In the genomic region with DNA sequence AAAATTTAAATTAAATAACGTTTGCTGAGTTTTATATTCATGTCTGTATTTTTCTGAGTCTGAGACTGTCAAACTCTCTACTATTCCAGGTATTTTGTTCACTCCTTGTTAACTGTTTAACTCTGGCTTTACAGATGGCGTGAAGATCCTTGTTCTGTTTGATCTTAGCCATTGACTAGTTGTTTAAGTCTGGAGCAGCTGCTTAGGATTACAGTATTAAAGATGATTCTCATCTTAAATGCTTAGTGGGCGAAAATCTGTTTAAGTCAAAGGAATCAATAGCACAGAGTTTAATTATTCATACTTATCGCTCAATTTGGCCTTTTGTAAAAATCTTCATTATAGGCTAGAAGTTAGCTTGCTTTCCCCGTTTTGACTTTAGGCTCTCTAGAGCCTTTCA, we compare ENCODE assay signal across 11 cellular contexts. TPM values are rescaled to one million over a fixed set of nuclear protein-coding genes. Genes with fewer than 3 reads are reported as not detected.
DNase-seq lines count a peak whose midpoint lies in the region; ATAC-seq and TF ChIP-seq lines count a peak whose summit lies in the region.
"Had no signal": no experiment of that assay in that cellular context is flagged by ENCODE, and none has a peak within 500 bp of the region (broad histone marks: within the 10 kb centered on the region; RNA-seq: fewer than 3 reads in every experiment).

No MANE protein-coding gene starts in this region.

- intact Hi-C loops in mammary epithelial cell (cut with micrococcal nuclease): no loop called here
- intact Hi-C loops in lower lobe of right lung (cut with DNase I): no loop called here

- no peak overlapping the region for H3K9ac ChIP-seq in mammary epithelial cell (ENCODE audit: insufficient read depth, low read length)

- 73% methylated on average over 5 of the region's 5 CpGs for WGBS in mammary epithelial cell (ENCODE audit: low coverage, missing lambda C conversion rate)
- 71% methylated on average over 5 of the region's 5 CpGs for WGBS in suprapubic skin

- in situ Hi-C loops in mammary epithelial cell (cut with MboI; ENCODE audit: low sequenced_read_pairs in 2 of 2): no loop called here

- TF ChIP-seq CTCF in mammary epithelial cell (conservative IDR thresholded peaks at IDR 0.05 in 1 of 2, IDR thresholded peaks at IDR 0.05 in 1 of 2; ENCODE audit: extremely low read depth in 1 of 2, insufficient read depth in 1 of 2, low read depth in 1 of 2, low read length in 2 of 2) (no peak), lower lobe of right lung (IDR thresholded peaks at IDR 0.05) (no peak), suprapubic skin (IDR thresholded peaks at IDR 0.05) (no peak)

- no TSS peak for BruUV-seq in mammary epithelial cell (replicated peaks; lab: Mats Ljungman, UMichigan)

- H3K4me3 ChIP-seq in MG63 (peak overlapping the region; percentile 65), mammary epithelial cell (replicated peaks in 1 of 3; ENCODE audit: insufficient read depth in 1 of 3, low read depth in 2 of 3, low read length in 3 of 3) (no peak overlapping the region), lower lobe of right lung (peak overlapping the region; percentile 88), suprapubic skin (peak overlapping the region; percentile 88)

- DNase-seq in MG63 (no peak), mammary epithelial cell (no peak), lower lobe of right lung (no peak), suprapubic skin (ENCODE audit: low spot score in 2 of 2) (no peak), NCI-H2029 (lab: John Stamatoyannopoulos, UW) (no peak), KG1 (lab: John Stamatoyannopoulos, UW) (no peak)
- DNase-seq: activated T-cell treated with anti-CD3 and anti-CD28 coated beads, Interleukin-2, amount 50 U/mL, for 48 hours; Peyer's patch; stimulated activated naive CD8-positive, alpha-beta T cell treated with anti-CD3 and anti-CD28 coated beads, Interleukin-15, amount 100 ng/mL, for 72 hours had no signal

- H4K20me1 ChIP-seq in mammary epithelial cell (ENCODE audit: insufficient read depth, low read length): no peaks in the 10 kb centered on the region

- peak overlapping the region; percentile 87 for H3K4me2 ChIP-seq in mammary epithelial cell (ENCODE audit: insufficient read depth, low read depth, low read length)

- CTCF ChIA-PET in mammary epithelial cell (lab: Charles Lee; ENCODE audit: low non-redundant PET): no interaction called here

- ATAC-seq in lower lobe of right lung: no peak
- ATAC-seq in SK-N-SH treated with all-trans-retinoic acid at 6 μM for 48 hours: no peak
- no peak for ATAC-seq in GM18519 (IDR thresholded peaks at IDR 0.05; ENCODE audit: low FRiP score, unreplicated experiment)
- ATAC-seq: stimulated activated naive CD8-positive, alpha-beta T cell treated with anti-CD3 and anti-CD28 coated beads, Interleukin-15, amount 100 ng/mL, for 72 hours had no signal

- H2AFZ ChIP-seq in mammary epithelial cell (ENCODE audit: low read depth, low read length): no peak overlapping the region

- H3K27ac ChIP-seq in mammary epithelial cell (ENCODE audit: insufficient read depth, low read depth, low read length): no peak overlapping the region
- H3K27ac ChIP-seq in lower lobe of right lung: no peak overlapping the region
- H3K27ac ChIP-seq in suprapubic skin: no peak overlapping the region

- peaks cover 20% of the 10 kb centered on the region for H3K4me1 ChIP-seq in mammary epithelial cell (ENCODE audit: insufficient read depth, low read length)
- H3K4me1 ChIP-seq in lower lobe of right lung: peaks cover 35% of the 10 kb centered on the region
- H3K4me1 ChIP-seq in suprapubic skin: peaks cover 36% of the 10 kb centered on the region
- H3K4me1 ChIP-seq: Peyer's patch had no signal

- peaks cover 21% of the 10 kb centered on the region for H3K36me3 ChIP-seq in MG63
- H3K36me3 ChIP-seq in mammary epithelial cell (ENCODE audit: insufficient read depth, low read length): no peaks in the 10 kb centered on the region
- H3K36me3 ChIP-seq in lower lobe of right lung: no peaks in the 10 kb centered on the region
- no peaks in the 10 kb centered on the region for H3K36me3 ChIP-seq in suprapubic skin
- H3K36me3 ChIP-seq: Peyer's patch had no signal

- TF ChIP-seq EP300 in suprapubic skin (IDR thresholded peaks at IDR 0.05): no peak

- H3K9me3 ChIP-seq in MG63 (peaks cover 23% of the 10 kb centered on the region), mammary epithelial cell (replicated peaks; ENCODE audit: insufficient read depth, low read length) (peaks cover 3% of the 10 kb centered on the region), lower lobe of right lung (peaks cover 8% of the 10 kb centered on the region), suprapubic skin (no peaks in the 10 kb centered on the region)
- H3K9me3 ChIP-seq: Peyer's patch had no signal

- H3K27me3 ChIP-seq in MG63 (no peaks in the 10 kb centered on the region), mammary epithelial cell (ENCODE audit: insufficient read depth, low read length) (no peaks in the 10 kb centered on the region), lower lobe of right lung (ENCODE audit: low read depth) (no peaks in the 10 kb centered on the region), suprapubic skin (no peaks in the 10 kb centered on the region)
- H3K27me3 ChIP-seq: Peyer's patch had no signal

- dilution Hi-C loops in mammary epithelial cell (cut with HindIII; ENCODE audit: low sequenced_read_pairs): no loop called here

- peaks cover 64% of the 10 kb centered on the region for H3K79me2 ChIP-seq in mammary epithelial cell (ENCODE audit: insufficient read depth, low read length)

- TF ChIP-seq POLR2A in suprapubic skin (IDR thresholded peaks at IDR 0.05): no peak

TF ChIP-seq in SK-N-SH treated with all-trans-retinoic acid at 6 μM for 48 hours, 23 proteins besides CTCF, POLR2A, EP300 and RAD21 (continues in another document):
- TF ChIP-seq, protein P1, sequence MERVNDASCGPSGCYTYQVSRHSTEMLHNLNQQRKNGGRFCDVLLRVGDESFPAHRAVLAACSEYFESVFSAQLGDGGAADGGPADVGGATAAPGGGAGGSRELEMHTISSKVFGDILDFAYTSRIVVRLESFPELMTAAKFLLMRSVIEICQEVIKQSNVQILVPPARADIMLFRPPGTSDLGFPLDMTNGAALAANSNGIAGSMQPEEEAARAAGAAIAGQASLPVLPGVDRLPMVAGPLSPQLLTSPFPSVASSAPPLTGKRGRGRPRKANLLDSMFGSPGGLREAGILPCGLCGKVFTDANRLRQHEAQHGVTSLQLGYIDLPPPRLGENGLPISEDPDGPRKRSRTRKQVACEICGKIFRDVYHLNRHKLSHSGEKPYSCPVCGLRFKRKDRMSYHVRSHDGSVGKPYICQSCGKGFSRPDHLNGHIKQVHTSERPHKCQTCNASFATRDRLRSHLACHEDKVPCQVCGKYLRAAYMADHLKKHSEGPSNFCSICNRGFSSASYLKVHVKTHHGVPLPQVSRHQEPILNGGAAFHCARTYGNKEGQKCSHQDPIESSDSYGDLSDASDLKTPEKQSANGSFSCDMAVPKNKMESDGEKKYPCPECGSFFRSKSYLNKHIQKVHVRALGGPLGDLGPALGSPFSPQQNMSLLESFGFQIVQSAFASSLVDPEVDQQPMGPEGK (CRISPR knock-in tag; IDR thresholded peaks at IDR 0.05; ENCODE audit: borderline replicate concordance): no peak
- no peak for TF ChIP-seq RARB (CRISPR knock-in tag; IDR thresholded peaks at IDR 0.05)
- no peak for TF ChIP-seq ZC3H10 (CRISPR knock-in tag; IDR thresholded peaks at IDR 0.05)
- TF ChIP-seq ZNF565 (CRISPR knock-in tag; conservative IDR thresholded peaks at IDR 0.05; ENCODE audit: low read depth): no peak
- TF ChIP-seq ZNF8 (CRISPR knock-in tag; IDR thresholded peaks at IDR 0.05): no peak
- TF ChIP-seq, protein P2, sequence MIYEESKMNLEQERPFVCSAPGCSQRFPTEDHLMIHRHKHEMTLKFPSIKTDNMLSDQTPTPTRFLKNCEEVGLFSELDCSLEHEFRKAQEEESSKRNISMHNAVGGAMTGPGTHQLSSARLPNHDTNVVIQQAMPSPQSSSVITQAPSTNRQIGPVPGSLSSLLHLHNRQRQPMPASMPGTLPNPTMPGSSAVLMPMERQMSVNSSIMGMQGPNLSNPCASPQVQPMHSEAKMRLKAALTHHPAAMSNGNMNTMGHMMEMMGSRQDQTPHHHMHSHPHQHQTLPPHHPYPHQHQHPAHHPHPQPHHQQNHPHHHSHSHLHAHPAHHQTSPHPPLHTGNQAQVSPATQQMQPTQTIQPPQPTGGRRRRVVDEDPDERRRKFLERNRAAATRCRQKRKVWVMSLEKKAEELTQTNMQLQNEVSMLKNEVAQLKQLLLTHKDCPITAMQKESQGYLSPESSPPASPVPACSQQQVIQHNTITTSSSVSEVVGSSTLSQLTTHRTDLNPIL (CRISPR knock-in tag; IDR thresholded peaks at IDR 0.05; ENCODE audit: low read depth): no peak
- TF ChIP-seq BACH2 (CRISPR knock-in tag; IDR thresholded peaks at IDR 0.05; ENCODE audit: borderline replicate concordance): no peak
- TF ChIP-seq, protein P3, sequence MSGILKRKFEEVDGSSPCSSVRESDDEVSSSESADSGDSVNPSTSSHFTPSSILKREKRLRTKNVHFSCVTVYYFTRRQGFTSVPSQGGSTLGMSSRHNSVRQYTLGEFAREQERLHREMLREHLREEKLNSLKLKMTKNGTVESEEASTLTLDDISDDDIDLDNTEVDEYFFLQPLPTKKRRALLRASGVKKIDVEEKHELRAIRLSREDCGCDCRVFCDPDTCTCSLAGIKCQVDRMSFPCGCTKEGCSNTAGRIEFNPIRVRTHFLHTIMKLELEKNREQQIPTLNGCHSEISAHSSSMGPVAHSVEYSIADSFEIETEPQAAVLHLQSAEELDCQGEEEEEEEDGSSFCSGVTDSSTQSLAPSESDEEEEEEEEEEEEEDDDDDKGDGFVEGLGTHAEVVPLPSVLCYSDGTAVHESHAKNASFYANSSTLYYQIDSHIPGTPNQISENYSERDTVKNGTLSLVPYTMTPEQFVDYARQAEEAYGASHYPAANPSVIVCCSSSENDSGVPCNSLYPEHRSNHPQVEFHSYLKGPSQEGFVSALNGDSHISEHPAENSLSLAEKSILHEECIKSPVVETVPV (CRISPR knock-in tag; IDR thresholded peaks at IDR 0.05): no peak
- no peak for TF ChIP-seq ZFP30 (CRISPR knock-in tag; IDR thresholded peaks at IDR 0.05)

RNA-seq across cellular contexts. Expression of a gene that starts 2.4 kb away (rescaled TPM):
- total RNA-seq in MG63 (2014; rRNA removed; shearing (Covaris generic); ENCODE audit: low replicate concordance): 23.8 and 26.2 TPM in 2 replicates
- total RNA-seq in mammary epithelial cell: 10 to 100 TPM; 24.3 to 32.1 TPM
- 15.0 TPM for polyA plus RNA-seq in mammary epithelial cell
- 17.5 TPM for polyA minus RNA-seq in mammary epithelial cell
- total RNA-seq in lower lobe of right lung: 115 TPM
- total RNA-seq in suprapubic skin: 10 to 100 TPM; 11.9 to 31.5 (median 20.9) TPM

Comparison
In these comparisons a context has a peak if more than half of its experiments do, and no peak if none do; other contexts are left out.
1. H3K4me3 ChIP-seq: peak in MG63 (single experiment), lower lobe of right lung (single experiment) and suprapubic skin (single experiment); none in mammary epithelial cell (0 of 3).